In genomic region chr16:49531425-49531824, GRCh38 we compare ENCODE assay signal across 19 cellular contexts.
"Had no signal": no experiment of that assay in that cellular context is flagged by ENCODE, and none has a peak within 500 bp of the region (broad histone marks: within the 10 kb centered on the region; RNA-seq: fewer than 3 reads in every experiment).

No MANE protein-coding gene starts in this region.

- H3K27me3 Mint-ChIP-seq: stimulated activated naive CD8-positive, alpha-beta T cell treated with anti-CD3 and anti-CD28 coated beads, Interleukin-15, Interleukin-2, amounts not matched to agents 100 ng/mL and 50 ng/mL, for 24 hours had no signal

- DNase-seq: dermis blood vessel endothelial cell; effector memory CD4-positive, alpha-beta T cell; erythroblast; esophagus squamous epithelium; foreskin melanocyte; heart left ventricle; kidney; naive B cell; occipital lobe; pancreas; retina; stimulated activated CD4-positive, alpha-beta T cell treated with anti-CD3 and anti-CD28 coated beads, Interleukin-2, amount 100 ng/mL, for 48 hours; stimulated activated naive B cell treated with anti-CD40 and anti-IgM and Interleukin-4, amounts not matched to agents 10 μg/mL and 1 μg/mL and 100 μg/mL, for 72 hours; upper lobe of right lung; uterus had no signal

- H3K36me3 Mint-ChIP-seq: memory B cell; naive B cell; natural killer cell treated with Interleukin-12 subunit alpha and Interleukin-12 subunit beta and Interleukin-15 and Interleukin-18, amount 100 ng/mL, for 72 hours; stimulated activated naive B cell treated with anti-CD40 and anti-IgM and Interleukin-4, amounts not matched to agents 10 μg/mL and 1 μg/mL and 100 μg/mL, for 72 hours had no signal

- H3K27ac Mint-ChIP-seq: memory B cell; natural killer cell treated with Interleukin-12 subunit alpha and Interleukin-12 subunit beta and Interleukin-15 and Interleukin-18, amount 100 ng/mL, for 72 hours; stimulated activated naive B cell treated with anti-CD40 and anti-IgM and Interleukin-4, amounts not matched to agents 10 μg/mL and 1 μg/mL and 100 μg/mL, for 72 hours; stimulated activated naive CD8-positive, alpha-beta T cell treated with anti-CD3 and anti-CD28 coated beads, Interleukin-15, Interleukin-2, amounts not matched to agents 100 ng/mL and 50 ng/mL, for 24 hours had no signal

- H3K4me3 Mint-ChIP-seq: memory B cell; naive B cell; natural killer cell treated with Interleukin-12 subunit alpha and Interleukin-12 subunit beta and Interleukin-15 and Interleukin-18, amount 100 ng/mL, for 72 hours; stimulated activated naive B cell treated with anti-CD40 and anti-IgM and Interleukin-4, amounts not matched to agents 10 μg/mL and 1 μg/mL and 100 μg/mL, for 72 hours; stimulated activated naive CD8-positive, alpha-beta T cell treated with anti-CD3 and anti-CD28 coated beads, Interleukin-15, Interleukin-2, amounts not matched to agents 100 ng/mL and 50 ng/mL, for 24 hours had no signal

- H3K9me3 Mint-ChIP-seq: memory B cell; natural killer cell treated with Interleukin-12 subunit alpha and Interleukin-12 subunit beta and Interleukin-15 and Interleukin-18, amount 100 ng/mL, for 72 hours; stimulated activated naive B cell treated with anti-CD40 and anti-IgM and Interleukin-4, amounts not matched to agents 10 μg/mL and 1 μg/mL and 100 μg/mL, for 72 hours; stimulated activated naive CD8-positive, alpha-beta T cell treated with anti-CD3 and anti-CD28 coated beads, Interleukin-15, Interleukin-2, amounts not matched to agents 100 ng/mL and 50 ng/mL, for 24 hours had no signal

- ATAC-seq: heart left ventricle; left lobe of liver; natural killer cell treated with Interleukin-12 subunit alpha and Interleukin-12 subunit beta and Interleukin-15 and Interleukin-18, amount 100 ng/mL, for 72 hours; pancreas; stimulated activated naive B cell treated with anti-CD40 and anti-IgM and Interleukin-4, amounts not matched to agents 10 μg/mL and 1 μg/mL and 100 μg/mL, for 72 hours; upper lobe of right lung had no signal
